In the genomic region with DNA sequence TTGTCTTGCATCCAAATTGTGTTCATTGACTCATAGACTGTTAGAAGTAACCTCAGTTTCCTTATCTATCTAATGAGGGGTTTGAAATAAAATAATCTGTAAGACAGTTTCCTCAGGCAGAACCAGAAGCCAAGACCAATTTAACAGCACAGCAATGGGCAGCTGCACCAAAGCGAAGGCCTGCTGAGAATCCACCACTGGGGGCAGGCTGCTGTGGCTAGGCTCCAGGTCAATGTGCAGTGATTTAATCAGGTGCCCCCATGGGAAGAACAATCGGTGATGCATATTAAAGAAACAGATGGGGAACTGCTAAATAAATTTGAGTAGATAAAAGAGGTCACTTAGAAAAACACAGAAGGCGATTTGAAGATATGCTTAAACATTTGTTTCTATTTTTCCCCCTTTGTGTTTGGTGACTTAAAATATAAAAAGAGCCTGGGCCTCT, we compare ENCODE assay signal across 8 cellular contexts. TPM values are rescaled to one million over a fixed set of nuclear protein-coding genes. Genes with fewer than 3 reads are reported as not detected.
DNase-seq lines count a peak whose midpoint lies in the region; ATAC-seq and TF ChIP-seq lines count a peak whose summit lies in the region.

No MANE protein-coding gene starts in this region.

- no peak overlapping the region for H3K4me2 ChIP-seq in mesenchymal stem cell (ENCODE audit: low read length, poor library complexity, severe bottlenecking)

- no peak overlapping the region for H2BK5ac ChIP-seq in mesenchymal stem cell (ENCODE audit: low read depth, low read length, poor library complexity, severe bottlenecking)

- DNase-seq in DMS 273 treated with DMSO at 0.1 percent for 48 hours (lab: John Stamatoyannopoulos, UW) (peak; percentile 88), LHCN-M2 (ENCODE audit: low read depth) (peak; percentile 42), brain microvascular endothelial cell (peak; percentile 20), mesenchymal stem cell (peak; percentile 22), NCI-H1930 (lab: John Stamatoyannopoulos, UW) (no peak)

- TF ChIP-seq CTCF in brain microvascular endothelial cell (IDR thresholded peaks at IDR 0.05; ENCODE audit: low read depth, low read length, missing control alignments) = peak; percentile 87

- in situ Hi-C loops in brain microvascular endothelial cell (cut with HindIII; ENCODE audit: low pct_ligation_motif_present, low sequenced_read_pairs) = no loop called here

- ATAC-seq in HG03095 (IDR thresholded peaks at IDR 0.05; ENCODE audit: unreplicated experiment) (no peak), GM19467 (IDR thresholded peaks at IDR 0.05; ENCODE audit: unreplicated experiment) (no peak), HG03342 (IDR thresholded peaks at IDR 0.05; ENCODE audit: unreplicated experiment) (no peak)

- no peak overlapping the region for H3K27ac ChIP-seq in brain microvascular endothelial cell
- H3K27ac ChIP-seq in mesenchymal stem cell (ENCODE audit: low read length, poor library complexity, severe bottlenecking) = no peak overlapping the region

- H2AK5ac ChIP-seq in mesenchymal stem cell (ENCODE audit: low read length, severe bottlenecking) = no peak overlapping the region

- WGBS in mesenchymal stem cell = 74% methylated on average over 2 of the region's 3 CpGs

- no peak overlapping the region for H4K8ac ChIP-seq in mesenchymal stem cell (ENCODE audit: low read length)

- H3K9ac ChIP-seq in mesenchymal stem cell (ENCODE audit: low read length) = no peak overlapping the region

- H3K27me3 ChIP-seq in brain microvascular endothelial cell (replicated peaks) (no peaks in the 10 kb centered on the region), mesenchymal stem cell (ENCODE audit: control insufficient read depth in 1 of 2, insufficient read depth in 1 of 2, low read length in 2 of 2) (no peaks in the 10 kb centered on the region)

- H2BK120ac ChIP-seq in mesenchymal stem cell (ENCODE audit: low read depth, low read length) = no peak overlapping the region

- H3K4ac ChIP-seq in mesenchymal stem cell (ENCODE audit: low read depth in 1 of 2, low read length in 2 of 2) = no peak overlapping the region

- no peak overlapping the region for H2BK15ac ChIP-seq in mesenchymal stem cell (ENCODE audit: low read depth, poor library complexity, severe bottlenecking)

- no peak overlapping the region for H3K23ac ChIP-seq in mesenchymal stem cell (ENCODE audit: low read length in 2 of 2)

- no peak overlapping the region for H2AFZ ChIP-seq in mesenchymal stem cell (ENCODE audit: low read depth, low read length)

- H3K4me3 ChIP-seq in brain microvascular endothelial cell (ENCODE audit: low read depth, low read length) (no peak overlapping the region), mesenchymal stem cell (ENCODE audit: insufficient read depth in 1 of 2, low read depth in 1 of 2, low read length in 2 of 2) (no peak overlapping the region)

- no peak overlapping the region for H3K18ac ChIP-seq in mesenchymal stem cell (ENCODE audit: low read depth in 1 of 2, low read length in 2 of 2)

- no peak overlapping the region for H4K91ac ChIP-seq in mesenchymal stem cell (ENCODE audit: low read length)

- H3K4me1 ChIP-seq in mesenchymal stem cell (ENCODE audit: control insufficient read depth, insufficient read depth, low read depth, low read length) = peaks cover 4% of the 10 kb centered on the region

- no peaks in the 10 kb centered on the region for H3K79me1 ChIP-seq in mesenchymal stem cell (replicated peaks; ENCODE audit: low read length, poor library complexity, severe bottlenecking)

- H2BK12ac ChIP-seq in mesenchymal stem cell (ENCODE audit: low read length in 2 of 2) = no peak overlapping the region

- no peaks in the 10 kb centered on the region for H3K9me3 ChIP-seq in mesenchymal stem cell (ENCODE audit: control insufficient read depth, low read length)

- H3K14ac ChIP-seq in mesenchymal stem cell (ENCODE audit: low read length in 2 of 2) = no peak overlapping the region

- H3K36me3 ChIP-seq in brain microvascular endothelial cell (replicated peaks) (no peaks in the 10 kb centered on the region), mesenchymal stem cell (ENCODE audit: control insufficient read depth in 1 of 2, insufficient read depth in 2 of 2, low read depth in 1 of 2, low read length in 2 of 2) (peaks cover 0 to 28% of the 10 kb centered on the region in 2 experiments)

RNA-seq across cellular contexts. Expression of a gene that starts 28.0 kb away (rescaled TPM):
- 30.8 and 32.3 TPM in 2 replicates for total RNA-seq in LHCN-M2 (2014; rRNA removed)
- polyA plus RNA-seq in LHCN-M2 (2012) = 14.0 TPM
- 23.3 TPM for polyA plus RNA-seq in mesenchymal stem cell (2013, experiment 1 of 2)
- 24.1 TPM for polyA plus RNA-seq in mesenchymal stem cell (2013, experiment 2 of 2)

RNA-seq across cellular contexts. Expression of a gene that starts 50.0 kb away (rescaled TPM):
- 5.0 and 5.8 TPM in 2 replicates for total RNA-seq in LHCN-M2 (2014; rRNA removed)
- 1.5 TPM for polyA plus RNA-seq in LHCN-M2 (2012)
- polyA plus RNA-seq in mesenchymal stem cell (2013, experiment 1 of 2) = 5.9 TPM
- polyA plus RNA-seq in mesenchymal stem cell (2013, experiment 2 of 2) = 5.9 TPM

Comparison
In these comparisons a context has a peak if more than half of its experiments do, and no peak if none do; other contexts are left out.
1. DNase-seq: peak in DMS 273 treated with DMSO at 0.1 percent for 48 hours (single experiment), LHCN-M2 (single experiment), brain microvascular endothelial cell (single experiment) and mesenchymal stem cell (single experiment); none in NCI-H1930 (0 of 2).